Comparison of ENCODE assay signal across 1 cellular context in genomic region chr19:47256688-47257410, GRCh38.
A peak's percentile ranks its signal among the peaks of the same experiment; 100 is the strongest.
TF ChIP-seq lines count a peak whose summit lies in the region.

No MANE protein-coding gene starts in this region.

TF ChIP-seq in H1, 55 proteins besides CTCF, POLR2A, EP300 and RAD21:
- peak; percentile 62; the same call in 1 of the 2 replicates for TF ChIP-seq ATF3 (IDR thresholded peaks at IDR 0.05; ENCODE audit: insufficient read depth, low read depth, low read length)
- TF ChIP-seq CEBPB (IDR thresholded peaks at IDR 0.05; ENCODE audit: low read depth, low read length): peak; percentile 89
- no peak for TF ChIP-seq CHD1 (IDR thresholded peaks at IDR 0.05; ENCODE audit: low read depth, low read length)
- peak; percentile 92; the same call in 1 of the 2 replicates for TF ChIP-seq SP4 (IDR thresholded peaks at IDR 0.05; ENCODE audit: low read length)
- TF ChIP-seq SP1 (IDR thresholded peaks at IDR 0.05; ENCODE audit: low read depth, low read length): peak; percentile 41; the same call in 1 of the 2 replicates
- TF ChIP-seq CREB1 (IDR thresholded peaks at IDR 0.05): peak; percentile 65
- TF ChIP-seq HDAC2 (IDR thresholded peaks at IDR 0.05; ENCODE audit: borderline replicate concordance in 1 of 2, low read depth in 2 of 2, low read length in 2 of 2): no peak
- peak; percentile 53; the same call in 1 of the 2 replicates for TF ChIP-seq JUND (IDR thresholded peaks at IDR 0.05; ENCODE audit: low read length)
